ENCODE assay signal across 9 cellular contexts in genomic region chr5:17203329-17204132, GRCh38. TPM values are rescaled to one million over a fixed set of nuclear protein-coding genes. Genes with fewer than 3 reads are reported as not detected.
DNase-seq lines count a peak whose midpoint lies in the region; ATAC-seq lines count a peak whose summit lies in the region.
"Had no signal": no experiment of that assay in that cellular context is flagged by ENCODE, and none has a peak within 500 bp of the region (broad histone marks: within the 10 kb centered on the region; RNA-seq: fewer than 3 reads in every experiment).

No MANE protein-coding gene starts in this region.

- peak; percentile 84 for ATAC-seq in HG02610 (IDR thresholded peaks at IDR 0.05; ENCODE audit: unreplicated experiment)

- no peaks in the 10 kb centered on the region for H3K27me3 Mint-ChIP-seq in activated CD4-positive, alpha-beta T cell treated with anti-CD3 and anti-CD28 coated beads, Interleukin-2, amount 10 ng/mL, durations not matched to agents 24 days and 14 days

- peak; percentile 72 for DNase-seq in activated CD4-positive, alpha-beta T cell treated with anti-CD3 and anti-CD28 coated beads, Interleukin-2, amount 10 ng/mL, durations not matched to agents 24 days and 14 days
- no peak for DNase-seq in activated CD4-positive, alpha-beta T cell treated with anti-CD3 and anti-CD28 coated beads for 4 hours
- peak; percentile 46 to 82 (median 60) for DNase-seq in NCI-H1417 (lab: John Stamatoyannopoulos, UW)
- peak; percentile 51 for DNase-seq in SKM-1 treated with dmso at 0.1 percent for 144 hours (lab: John Stamatoyannopoulos, UW; ENCODE audit: unreplicated experiment)
- peak; percentile 91 for DNase-seq in fibroblast of peridontal ligament (ENCODE audit: extremely low read depth)
- peak; percentile 28 for DNase-seq in occipital lobe (lab: John Stamatoyannopoulos, UW)
- DNase-seq in stimulated activated CD4-positive, alpha-beta T cell treated with anti-CD3 and anti-CD28 coated beads, Interleukin-4, amount 100 ng/mL, for 1 hour = no peak

- H3K4me3 Mint-ChIP-seq in activated CD4-positive, alpha-beta T cell treated with anti-CD3 and anti-CD28 coated beads, Interleukin-2, amount 10 ng/mL, durations not matched to agents 24 days and 14 days = no peak overlapping the region
- H3K4me3 Mint-ChIP-seq: CD4-positive, alpha-beta memory T cell had no signal

- no peaks in the 10 kb centered on the region for H3K4me1 Mint-ChIP-seq in activated CD4-positive, alpha-beta T cell treated with anti-CD3 and anti-CD28 coated beads, Interleukin-2, amount 10 ng/mL, durations not matched to agents 24 days and 14 days
- H3K4me1 Mint-ChIP-seq: CD4-positive, alpha-beta memory T cell had no signal

- intact Hi-C loops in activated CD4-positive, alpha-beta T cell treated with anti-CD3 and anti-CD28 coated beads, Interleukin-2, amount 10 ng/mL, durations not matched to agents 24 days and 14 days (cut with micrococcal nuclease) = no loop called here

- H3K27ac Mint-ChIP-seq in activated CD4-positive, alpha-beta T cell treated with anti-CD3 and anti-CD28 coated beads, Interleukin-2, amount 10 ng/mL, durations not matched to agents 24 days and 14 days = no peak overlapping the region
- H3K27ac Mint-ChIP-seq: CD4-positive, alpha-beta memory T cell had no signal

- no peaks in the 10 kb centered on the region for H3K36me3 Mint-ChIP-seq in activated CD4-positive, alpha-beta T cell treated with anti-CD3 and anti-CD28 coated beads, Interleukin-2, amount 10 ng/mL, durations not matched to agents 24 days and 14 days (ENCODE audit: low read depth)
- H3K36me3 Mint-ChIP-seq: CD4-positive, alpha-beta memory T cell had no signal

- H3K9me3 Mint-ChIP-seq in activated CD4-positive, alpha-beta T cell treated with anti-CD3 and anti-CD28 coated beads, Interleukin-2, amount 10 ng/mL, durations not matched to agents 24 days and 14 days = no peaks in the 10 kb centered on the region

RNA-seq across cellular contexts. Expression of gene BASP1, which starts 13.9 kb away (rescaled TPM):
- total RNA-seq in activated CD4-positive, alpha-beta T cell treated with anti-CD3 and anti-CD28 coated beads, Interleukin-2, amount 10 ng/mL, durations not matched to agents 24 days and 14 days = 0.33 and 0.37 TPM in 2 replicates
- total RNA-seq in occipital lobe = 359 TPM

Comparison
In these comparisons a context has a peak if more than half of its experiments do, and no peak if none do; other contexts are left out.
1. DNase-seq: peak in activated CD4-positive, alpha-beta T cell treated with anti-CD3 and anti-CD28 coated beads, Interleukin-2, amount 10 ng/mL, durations not matched to agents 24 days and 14 days (single experiment), NCI-H1417 (3 of 3), SKM-1 treated with dmso at 0.1 percent for 144 hours (single experiment), fibroblast of peridontal ligament (single experiment) and occipital lobe (single experiment); none in activated CD4-positive, alpha-beta T cell treated with anti-CD3 and anti-CD28 coated beads for 4 hours (0 of 2) and stimulated activated CD4-positive, alpha-beta T cell treated with anti-CD3 and anti-CD28 coated beads, Interleukin-4, amount 100 ng/mL, for 1 hour (single experiment).
2. RNA of gene BASP1, which starts 13.9 kb away (total RNA-seq): 359 TPM in occipital lobe (single experiment); 0.33 to 0.37 TPM in activated CD4-positive, alpha-beta T cell treated with anti-CD3 and anti-CD28 coated beads, Interleukin-2, amount 10 ng/mL, durations not matched to agents 24 days and 14 days; every median in the first group is over 100 times any median in the second.